In genomic region chr9:99221266-99221622, GRCh38 we compare ENCODE assay signal across 8 cellular contexts. TPM values are rescaled to one million over a fixed set of nuclear protein-coding genes. Genes with fewer than 3 reads are reported as not detected.
DNase-seq lines count a peak whose midpoint lies in the region; ATAC-seq, FAIRE-seq and TF ChIP-seq lines count a peak whose summit lies in the region.

No MANE protein-coding gene starts in this region.

- TF ChIP-seq POLR2A in thyroid gland (IDR thresholded peaks at IDR 0.05): no peak

- peaks cover 53% of the 10 kb centered on the region for H3K4me1 Mint-ChIP-seq in activated T-helper 2 cell treated with anti-CD3 and anti-CD28 coated beads, Interferon-gamma antibody, Interleukin-2, Interleukin-4, amounts not matched to agents 10 μg/mL and 5 μg/mL and 100 μg/mL, durations not matched to agents 14 hours and 24 hours and 36 hours (ENCODE audit: low read depth)

- ATAC-seq in heart right ventricle: no peak
- no peak for ATAC-seq in left ventricle myocardium superior
- ATAC-seq in GM19324 (IDR thresholded peaks at IDR 0.05; ENCODE audit: low FRiP score, unreplicated experiment): no peak

- WGBS in heart right ventricle, 2 donors: 1% methylated on average over 26 of the region's 26 CpGs
- WGBS in thyroid gland, 2 donors: 0% methylated on average over 1 to 4 of the region's 26 CpGs

- peak overlapping the region; percentile 92 to 95 for H3K9ac ChIP-seq in kidney (ENCODE audit: low read length in 2 of 2)

- H3K9me3 ChIP-seq in heart right ventricle: no peaks in the 10 kb centered on the region
- no peaks in the 10 kb centered on the region for H3K9me3 ChIP-seq in kidney (ENCODE audit: control insufficient read depth in 1 of 2, low read length in 2 of 2)
- no peaks in the 10 kb centered on the region for H3K9me3 ChIP-seq in thyroid gland

- H3K4me3 ChIP-seq in heart right ventricle (peak overlapping the region; percentile 65 to 97 (median 88)), kidney (ENCODE audit: low read length in 2 of 2) (peak overlapping the region; percentile 85 to 96), thyroid gland (replicated peaks in 1 of 3) (peak overlapping the region; percentile 71 to 98 (median 78))

- H3K27me3 Mint-ChIP-seq in activated T-helper 2 cell treated with anti-CD3 and anti-CD28 coated beads, Interferon-gamma antibody, Interleukin-2, Interleukin-4, amounts not matched to agents 10 μg/mL and 5 μg/mL and 100 μg/mL, durations not matched to agents 14 hours and 24 hours and 36 hours (ENCODE audit: low read depth): no peaks in the 10 kb centered on the region

- no peak for TF ChIP-seq CTCF in heart right ventricle (IDR thresholded peaks at IDR 0.05)
- TF ChIP-seq CTCF in kidney (IDR thresholded peaks at IDR 0.05; ENCODE audit: borderline replicate concordance, extremely low read depth, insufficient read depth): no peak
- TF ChIP-seq CTCF in thyroid gland (IDR thresholded peaks at IDR 0.05): no peak

- peaks cover 72% of the 10 kb centered on the region for H3K36me3 Mint-ChIP-seq in activated T-helper 2 cell treated with anti-CD3 and anti-CD28 coated beads, Interferon-gamma antibody, Interleukin-2, Interleukin-4, amounts not matched to agents 10 μg/mL and 5 μg/mL and 100 μg/mL, durations not matched to agents 14 hours and 24 hours and 36 hours (ENCODE audit: low read depth)

- H3K27ac ChIP-seq in heart right ventricle: peak overlapping the region; percentile 87 to 96 (median 93)
- peak overlapping the region; percentile 92 to 98 for H3K27ac ChIP-seq in kidney (ENCODE audit: low read depth in 2 of 2, low read length in 2 of 2)
- H3K27ac ChIP-seq in thyroid gland: peak overlapping the region; percentile 69 to 97 (median 76)

- peak overlapping the region; percentile 77 for H3K27ac Mint-ChIP-seq in activated T-helper 2 cell treated with anti-CD3 and anti-CD28 coated beads, Interferon-gamma antibody, Interleukin-2, Interleukin-4, amounts not matched to agents 10 μg/mL and 5 μg/mL and 100 μg/mL, durations not matched to agents 14 hours and 24 hours and 36 hours

- no peaks in the 10 kb centered on the region for H3K9me3 Mint-ChIP-seq in activated T-helper 2 cell treated with anti-CD3 and anti-CD28 coated beads, Interferon-gamma antibody, Interleukin-2, Interleukin-4, amounts not matched to agents 10 μg/mL and 5 μg/mL and 100 μg/mL, durations not matched to agents 14 hours and 24 hours and 36 hours

- no peak for DNase-seq in heart right ventricle
- no peak for DNase-seq in left ventricle myocardium superior
- no peak for DNase-seq in activated T-helper 2 cell treated with anti-CD3 and anti-CD28 coated beads, Interferon-gamma antibody, Interleukin-2, Interleukin-4, amounts not matched to agents 10 μg/mL and 5 μg/mL and 100 μg/mL, durations not matched to agents 14 hours and 24 hours and 36 hours (ENCODE audit: low spot score)
- DNase-seq in kidney: no peak
- DNase-seq in thyroid gland: no peak
- no peak for DNase-seq in 8988T
- no peak for DNase-seq in Ammon's horn (ENCODE audit: low spot score)

- no peak for FAIRE-seq in kidney (lab: Jason Lieb, UNC)

- H3K4me1 ChIP-seq in heart right ventricle: peaks cover 13 to 85% (median 68%) of the 10 kb centered on the region in 9 donors
- peaks cover 7 to 21% of the 10 kb centered on the region in 2 donors for H3K4me1 ChIP-seq in kidney (ENCODE audit: control insufficient read depth in 1 of 2, insufficient read depth in 1 of 2, low read depth in 1 of 2, low read length in 2 of 2)
- peaks cover 34 to 42% of the 10 kb centered on the region in 2 donors for H3K4me1 ChIP-seq in thyroid gland

- H3K4me3 Mint-ChIP-seq in activated T-helper 2 cell treated with anti-CD3 and anti-CD28 coated beads, Interferon-gamma antibody, Interleukin-2, Interleukin-4, amounts not matched to agents 10 μg/mL and 5 μg/mL and 100 μg/mL, durations not matched to agents 14 hours and 24 hours and 36 hours (ENCODE audit: low read depth): peak overlapping the region; percentile 93

- H3K27me3 ChIP-seq in heart right ventricle: no peaks in the 10 kb centered on the region
- H3K27me3 ChIP-seq in thyroid gland: no peaks in the 10 kb centered on the region

- H3K36me3 ChIP-seq in heart right ventricle (peaks cover 0 to 52% (median 12%) of the 10 kb centered on the region in 9 donors), kidney (ENCODE audit: control insufficient read depth in 1 of 2, insufficient read depth in 2 of 2, low read length in 2 of 2) (peaks cover 4 to 12% of the 10 kb centered on the region in 2 donors), thyroid gland (peaks cover 0 to 7% of the 10 kb centered on the region in 2 donors)

- intact Hi-C loops in heart right ventricle (cut with DNase I): loop anchor here in 3 of 10 donors (5.0 to 10.0 kb wide), 3 partner anchors 39 to 874 kb away; partner anchors contain the start of genes ERP44 (in 1 of the 3), INVS (in 1 of the 3) and NR4A3 (in 1 of the 3)
- intact Hi-C loops in left ventricle myocardium superior (cut with micrococcal nuclease): no loop called here
- intact Hi-C loops in activated T-helper 2 cell treated with anti-CD3 and anti-CD28 coated beads, Interferon-gamma antibody, Interleukin-2, Interleukin-4, amounts not matched to agents 10 μg/mL and 5 μg/mL and 100 μg/mL, durations not matched to agents 14 hours and 24 hours and 36 hours (cut with micrococcal nuclease): loop anchor here (10.0 kb wide), 1 partner anchor 874 kb away; the partner anchor contains the start of genes ERP44 and INVS
- intact Hi-C loops in kidney (cut with DNase I): no loop called here
- intact Hi-C loops in thyroid gland (cut with DNase I): no loop called here

RNA-seq across cellular contexts. Expression of gene ALG2, which starts 0.5 kb away (rescaled TPM):
- total RNA-seq in heart right ventricle: 10 to 100 TPM; 10.6 to 27.3 (median 15.0) TPM
- polyA plus RNA-seq in heart right ventricle: 10 to 100 TPM; 12.1 to 17.7 TPM
- 15.0 TPM for total RNA-seq in left ventricle myocardium superior
- total RNA-seq in activated T-helper 2 cell treated with anti-CD3 and anti-CD28 coated beads, Interferon-gamma antibody, Interleukin-2, Interleukin-4, amounts not matched to agents 10 μg/mL and 5 μg/mL and 100 μg/mL, durations not matched to agents 14 hours and 24 hours and 36 hours: 39.5 and 41.7 TPM in 2 replicates
- 38.7 TPM for total RNA-seq in kidney
- polyA plus RNA-seq in kidney (ENCODE audit: insufficient read depth, low read depth, low replicate concordance): 40.5 TPM
- total RNA-seq in thyroid gland: 10 to 100 TPM; 45.0 to 63.9 (median 58.2) TPM

RNA-seq across cellular contexts. Expression of gene SEC61B, which starts 0.8 kb away (rescaled TPM):
- total RNA-seq in heart right ventricle (10 to 100 TPM; 24.1 to 72.6 (median 32.9) TPM), left ventricle myocardium superior (46.7 TPM), kidney (118 TPM), thyroid gland (100 to 1,000 TPM in 3 of 4 donors, 10 to 100 TPM in 1; 88.3 to 203 (median 130) TPM)
- polyA plus RNA-seq in heart right ventricle (100 to 1,000 TPM in 1 of 2 donors, 10 to 100 TPM in 1; 77.5 to 177 TPM), kidney (ENCODE audit: insufficient read depth, low read depth, low replicate concordance) (328 TPM)
- 208 and 223 TPM in 2 replicates for total RNA-seq in activated T-helper 2 cell treated with anti-CD3 and anti-CD28 coated beads, Interferon-gamma antibody, Interleukin-2, Interleukin-4, amounts not matched to agents 10 μg/mL and 5 μg/mL and 100 μg/mL, durations not matched to agents 14 hours and 24 hours and 36 hours
